In the genomic region with DNA sequence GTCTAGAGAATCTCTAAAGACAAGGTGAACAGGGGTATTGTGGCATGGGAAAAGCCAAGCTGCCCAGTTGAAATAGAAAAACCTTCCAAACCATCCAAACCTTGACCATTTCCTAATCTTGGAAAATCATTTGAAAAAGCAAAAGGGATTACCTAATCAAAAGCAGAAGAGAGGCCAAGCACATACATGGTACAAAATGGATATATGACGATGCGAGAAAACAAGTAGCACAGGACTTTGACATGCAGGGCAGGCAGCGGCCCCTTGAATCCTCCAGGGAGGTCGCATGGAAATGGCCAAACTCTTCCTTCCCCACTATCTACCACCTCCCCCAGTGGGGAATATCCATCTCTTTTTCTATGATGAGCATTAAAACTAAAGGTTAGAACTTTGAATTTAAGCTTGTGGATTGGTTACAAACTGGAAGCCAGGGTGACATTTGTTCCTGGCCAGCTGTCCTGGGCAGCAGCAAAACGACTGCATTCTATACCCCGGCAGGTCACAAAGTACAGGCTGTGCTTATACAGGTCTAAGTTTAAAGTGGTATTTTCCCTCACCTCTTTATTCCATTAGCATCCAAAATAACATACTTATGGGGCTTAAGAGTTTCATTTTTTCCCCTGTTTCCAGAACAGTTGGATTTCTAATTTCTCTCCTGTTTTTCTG, we compare ENCODE assay signal across 1 cellular context.
TF ChIP-seq lines count a peak whose summit lies in the region.

No MANE protein-coding gene starts in this region.

TF ChIP-seq in HepG2, 621 proteins besides CTCF, POLR2A, EP300 and RAD21:
- TF ChIP-seq CHCHD3 (CRISPR knock-in tag; IDR thresholded peaks at IDR 0.05) = no peak
- TF ChIP-seq ZNF569 (CRISPR knock-in tag; IDR thresholded peaks at IDR 0.05; ENCODE audit: borderline replicate concordance) = no peak
- no peak for TF ChIP-seq ZNF468 (CRISPR knock-in tag; IDR thresholded peaks at IDR 0.05)
- no peak for TF ChIP-seq ZNF460 (CRISPR knock-in tag; IDR thresholded peaks at IDR 0.05; ENCODE audit: borderline replicate concordance)
- no peak for TF ChIP-seq SETDB1 (CRISPR knock-in tag; IDR thresholded peaks at IDR 0.05; ENCODE audit: borderline replicate concordance)
- TF ChIP-seq KLF6 (CRISPR knock-in tag; IDR thresholded peaks at IDR 0.05) = no peak
- no peak for TF ChIP-seq MBD4 (IDR thresholded peaks at IDR 0.05; ENCODE audit: borderline replicate concordance, low read length)
- no peak for TF ChIP-seq SMAD9 (CRISPR knock-in tag; IDR thresholded peaks at IDR 0.05)
- TF ChIP-seq SP140L (CRISPR knock-in tag; IDR thresholded peaks at IDR 0.05; ENCODE audit: borderline replicate concordance) = no peak
- TF ChIP-seq TRIM24 (CRISPR knock-in tag; IDR thresholded peaks at IDR 0.05) = no peak
- TF ChIP-seq, protein P1, sequence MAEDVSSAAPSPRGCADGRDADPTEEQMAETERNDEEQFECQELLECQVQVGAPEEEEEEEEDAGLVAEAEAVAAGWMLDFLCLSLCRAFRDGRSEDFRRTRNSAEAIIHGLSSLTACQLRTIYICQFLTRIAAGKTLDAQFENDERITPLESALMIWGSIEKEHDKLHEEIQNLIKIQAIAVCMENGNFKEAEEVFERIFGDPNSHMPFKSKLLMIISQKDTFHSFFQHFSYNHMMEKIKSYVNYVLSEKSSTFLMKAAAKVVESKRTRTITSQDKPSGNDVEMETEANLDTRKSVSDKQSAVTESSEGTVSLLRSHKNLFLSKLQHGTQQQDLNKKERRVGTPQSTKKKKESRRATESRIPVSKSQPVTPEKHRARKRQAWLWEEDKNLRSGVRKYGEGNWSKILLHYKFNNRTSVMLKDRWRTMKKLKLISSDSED (CRISPR knock-in tag; IDR thresholded peaks at IDR 0.05) = no peak
